16 cellular contexts compared by ENCODE assay signal in the genomic region with DNA sequence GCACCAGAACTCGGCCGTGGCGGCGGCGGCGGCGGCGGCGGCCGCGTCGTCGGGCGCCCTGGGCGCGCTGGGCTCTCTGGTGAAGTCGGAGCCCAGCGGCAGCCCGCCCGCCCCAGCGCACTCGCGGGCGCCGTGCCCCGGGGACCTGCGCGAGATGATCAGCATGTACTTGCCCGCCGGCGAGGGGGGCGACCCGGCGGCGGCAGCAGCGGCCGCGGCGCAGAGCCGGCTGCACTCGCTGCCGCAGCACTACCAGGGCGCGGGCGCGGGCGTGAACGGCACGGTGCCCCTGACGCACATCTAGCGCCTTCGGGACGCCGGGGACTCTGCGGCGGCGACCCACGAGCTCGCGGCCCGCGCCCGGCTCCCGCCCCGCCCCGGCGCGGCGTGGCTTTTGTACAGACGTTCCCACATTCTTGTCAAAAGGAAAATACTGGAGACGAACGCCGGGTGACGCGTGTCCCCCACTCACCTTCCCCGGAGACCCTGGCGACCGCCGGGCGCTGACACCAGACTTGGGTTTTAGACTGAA. TPM values are rescaled to one million over a fixed set of nuclear protein-coding genes. Genes with fewer than 3 reads are reported as not detected.
A peak's percentile ranks its signal among the peaks of the same experiment; 100 is the strongest.
DNase-seq lines count a peak whose midpoint lies in the region; ATAC-seq and TF ChIP-seq lines count a peak whose summit lies in the region.
"Had no signal": no experiment of that assay in that cellular context is flagged by ENCODE, and none has a peak within 500 bp of the region (broad histone marks: within the 10 kb centered on the region; RNA-seq: fewer than 3 reads in every experiment).

No MANE protein-coding gene starts in this region.

- H3K27me3 ChIP-seq in SJCRH30, result no peaks in the 10 kb centered on the region

- H3K4me3 ChIP-seq in SJCRH30, result no peak overlapping the region
- H3K4me3 ChIP-seq: HAP-1 had no signal

- no peaks in the 10 kb centered on the region for H3K4me1 Mint-ChIP-seq in activated naive CD4-positive, alpha-beta T cell treated with anti-CD3 and anti-CD28 coated beads, Interleukin-2, amount 10 ng/mL, durations not matched to agents 7 days and 5 days
- H3K4me1 Mint-ChIP-seq in WTC11 (peaks cover 43% of the 10 kb centered on the region), glutamatergic neuron (ENCODE audit: low read depth, unreplicated experiment) (peaks cover 10% of the 10 kb centered on the region)
- H3K4me1 Mint-ChIP-seq in stimulated activated naive B cell treated with anti-CD40 and anti-IgM and Interleukin-4, amounts not matched to agents 10 μg/mL and 1 μg/mL and 100 μg/mL, for 72 hours, result peaks cover 2 to 6% of the 10 kb centered on the region in 2 donors

- peak overlapping the region; percentile 28 for H3K4me3 Mint-ChIP-seq in activated naive CD4-positive, alpha-beta T cell treated with anti-CD3 and anti-CD28 coated beads, Interleukin-2, amount 10 ng/mL, durations not matched to agents 7 days and 5 days
- H3K4me3 Mint-ChIP-seq in WTC11 (peak overlapping the region; percentile 57), glutamatergic neuron (ENCODE audit: unreplicated experiment) (peak overlapping the region; percentile 63)
- peak overlapping the region in 1 of 2 donors; percentile 70 for H3K4me3 Mint-ChIP-seq in stimulated activated naive B cell treated with anti-CD40 and anti-IgM and Interleukin-4, amounts not matched to agents 10 μg/mL and 1 μg/mL and 100 μg/mL, for 72 hours

- POLR2A ChIA-PET in WTC11 (lab: Charles Lee), result no interaction called here

- H3K4me1 ChIP-seq in SJCRH30, result no peaks in the 10 kb centered on the region
- H3K4me1 ChIP-seq: foreskin keratinocyte, HAP-1 had no signal

- TF ChIP-seq CTCF in WTC11 (IDR thresholded peaks at IDR 0.05) (no peak), glutamatergic neuron (IDR thresholded peaks at IDR 0.05; ENCODE audit: partially characterized antibody, unreplicated experiment) (no peak)

- no peak for ATAC-seq in WTC11
- ATAC-seq in stimulated activated naive B cell treated with anti-CD40 and anti-IgM and Interleukin-4, amounts not matched to agents 10 μg/mL and 1 μg/mL and 100 μg/mL, for 72 hours (replicated peaks), result no peak
- ATAC-seq: foreskin keratinocyte had no signal

- H3K27ac ChIP-seq in SJCRH30, result no peak overlapping the region
- H3K27ac ChIP-seq: foreskin keratinocyte, HL-60, sigmoid colon had no signal

- CTCF ChIA-PET in activated naive CD4-positive, alpha-beta T cell treated with anti-CD3 and anti-CD28 coated beads, Interleukin-2, amount 10 ng/mL, durations not matched to agents 7 days and 5 days (lab: Charles Lee), result no interaction called here
- CTCF ChIA-PET in WTC11 (lab: Charles Lee), result no interaction called here

- DNase-seq in activated naive CD4-positive, alpha-beta T cell treated with anti-CD3 and anti-CD28 coated beads, Interleukin-2, amount 10 ng/mL, durations not matched to agents 7 days and 5 days, result no peak
- DNase-seq in activated naive CD4-positive, alpha-beta T cell treated with anti-CD3 and anti-CD28 coated beads, Interleukin-2, amount 50 U/mL, for 16 hours, result no peak
- DNase-seq in WTC11 (ENCODE audit: low spot score) (no peak), glutamatergic neuron (peak; percentile 43), ureter (ENCODE audit: low spot score) (no peak), SJCRH30 (no peak), OCI-M2 (lab: John Stamatoyannopoulos, UW; ENCODE audit: unreplicated experiment) (no peak)
- no peak for DNase-seq in stimulated activated naive B cell treated with anti-CD40 and anti-IgM and Interleukin-4, amounts not matched to agents 10 μg/mL and 1 μg/mL and 100 μg/mL, for 72 hours
- DNase-seq: amygdala; effector CD4-positive, alpha-beta T cell; foreskin keratinocyte; GDM1; NCI-H2081 treated with DMSO at 0.1 percent for 48 hours; sigmoid colon had no signal

- H3K9me3 ChIP-seq in SJCRH30 (replicated peaks), result no peaks in the 10 kb centered on the region
- H3K9me3 ChIP-seq: HAP-1, sigmoid colon had no signal

- peak overlapping the region; percentile 83 for H3K27ac Mint-ChIP-seq in activated naive CD4-positive, alpha-beta T cell treated with anti-CD3 and anti-CD28 coated beads, Interleukin-2, amount 10 ng/mL, durations not matched to agents 7 days and 5 days
- H3K27ac Mint-ChIP-seq in WTC11 (no peak overlapping the region), glutamatergic neuron (ENCODE audit: unreplicated experiment) (no peak overlapping the region)
- peak overlapping the region; percentile 88 for H3K27ac Mint-ChIP-seq in stimulated activated naive B cell treated with anti-CD40 and anti-IgM and Interleukin-4, amounts not matched to agents 10 μg/mL and 1 μg/mL and 100 μg/mL, for 72 hours

- peaks cover 11% of the 10 kb centered on the region for H3K36me3 Mint-ChIP-seq in activated naive CD4-positive, alpha-beta T cell treated with anti-CD3 and anti-CD28 coated beads, Interleukin-2, amount 10 ng/mL, durations not matched to agents 7 days and 5 days
- no peaks in the 10 kb centered on the region for H3K36me3 Mint-ChIP-seq in WTC11
- no peaks in the 10 kb centered on the region for H3K36me3 Mint-ChIP-seq in glutamatergic neuron (ENCODE audit: unreplicated experiment)
- H3K36me3 Mint-ChIP-seq in stimulated activated naive B cell treated with anti-CD40 and anti-IgM and Interleukin-4, amounts not matched to agents 10 μg/mL and 1 μg/mL and 100 μg/mL, for 72 hours, result peaks cover 3 to 4% of the 10 kb centered on the region in 2 donors

- H3K27me3 Mint-ChIP-seq in activated naive CD4-positive, alpha-beta T cell treated with anti-CD3 and anti-CD28 coated beads, Interleukin-2, amount 10 ng/mL, durations not matched to agents 7 days and 5 days, result peaks cover 89% of the 10 kb centered on the region
- H3K27me3 Mint-ChIP-seq in WTC11 (ENCODE audit: low read depth) (peaks cover 72% of the 10 kb centered on the region), glutamatergic neuron (ENCODE audit: unreplicated experiment) (peaks cover 33% of the 10 kb centered on the region)
- H3K27me3 Mint-ChIP-seq in stimulated activated naive B cell treated with anti-CD40 and anti-IgM and Interleukin-4, amounts not matched to agents 10 μg/mL and 1 μg/mL and 100 μg/mL, for 72 hours, result peaks cover 55 to 58% of the 10 kb centered on the region in 2 donors

- peaks cover 11% of the 10 kb centered on the region for H3K9me3 Mint-ChIP-seq in activated naive CD4-positive, alpha-beta T cell treated with anti-CD3 and anti-CD28 coated beads, Interleukin-2, amount 10 ng/mL, durations not matched to agents 7 days and 5 days
- H3K9me3 Mint-ChIP-seq in WTC11 (no peaks in the 10 kb centered on the region), glutamatergic neuron (ENCODE audit: unreplicated experiment) (peaks cover 15% of the 10 kb centered on the region)
- H3K9me3 Mint-ChIP-seq in stimulated activated naive B cell treated with anti-CD40 and anti-IgM and Interleukin-4, amounts not matched to agents 10 μg/mL and 1 μg/mL and 100 μg/mL, for 72 hours, result no peaks in the 10 kb centered on the region

- H3K36me3 ChIP-seq in SJCRH30, result no peaks in the 10 kb centered on the region
- H3K36me3 ChIP-seq: HAP-1, sigmoid colon had no signal

TF ChIP-seq in WTC11, 78 proteins besides CTCF, POLR2A, EP300 and RAD21:
- no peak for TF ChIP-seq E2F5 (CRISPR knock-in tag; IDR thresholded peaks at IDR 0.05)
- TF ChIP-seq, protein P1, sequence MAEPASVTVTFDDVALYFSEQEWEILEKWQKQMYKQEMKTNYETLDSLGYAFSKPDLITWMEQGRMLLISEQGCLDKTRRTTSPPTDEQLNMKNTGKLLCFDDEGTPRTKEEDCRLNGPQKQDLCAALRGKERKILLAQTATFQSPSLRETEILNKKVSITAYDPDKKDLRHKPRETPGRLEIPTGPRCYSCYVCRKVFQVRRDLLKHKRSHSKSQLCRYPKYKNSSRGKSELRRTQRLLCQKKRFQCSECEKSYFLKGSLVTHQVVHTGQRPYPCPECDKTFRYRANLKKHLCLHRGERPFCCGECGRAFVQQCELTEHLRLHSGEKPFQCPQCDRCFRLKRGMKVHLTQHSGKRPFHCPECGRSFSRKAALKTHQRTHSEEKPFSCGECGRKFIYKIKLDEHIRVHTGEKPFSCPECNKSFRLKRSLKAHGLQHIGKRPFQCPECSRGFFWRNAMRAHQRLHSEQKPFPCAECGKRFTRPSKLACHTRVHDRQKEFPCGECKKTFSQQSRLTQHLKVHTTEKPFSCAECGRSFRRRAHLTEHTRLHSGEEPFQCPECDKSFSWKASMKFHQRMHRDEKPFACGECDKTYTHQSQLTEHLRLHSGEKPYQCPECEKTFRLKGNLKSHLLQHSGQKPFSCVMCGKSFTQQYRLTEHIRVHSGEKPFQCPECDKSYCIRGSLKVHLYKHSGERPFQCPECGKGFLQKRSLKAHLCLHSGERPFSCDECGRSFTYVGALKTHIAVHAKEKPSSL (CRISPR knock-in tag; conservative IDR thresholded peaks at IDR 0.05), result no peak
- no peak for TF ChIP-seq USF1 (CRISPR knock-in tag; IDR thresholded peaks at IDR 0.05)

RNA-seq across cellular contexts. Expression of gene SOX1, which starts 1.6 kb away (rescaled TPM):
- 0.15 to 0.25 TPM (median 0.18 TPM) in 3 replicates for total RNA-seq in WTC11 (2021)
- total RNA-seq in glutamatergic neuron (ENCODE audit: unreplicated experiment), result 0.76 TPM
- not detected for total RNA-seq in ureter
- not detected in 2 replicates for total RNA-seq in SJCRH30 (2014; rRNA removed; shearing (Covaris generic))
- total RNA-seq: foreskin keratinocyte had no signal

Comparison
In these comparisons a context has a peak if more than half of its experiments do, and no peak if none do; other contexts are left out.
1. H3K27ac Mint-ChIP-seq: peak in activated naive CD4-positive, alpha-beta T cell treated with anti-CD3 and anti-CD28 coated beads, Interleukin-2, amount 10 ng/mL, durations not matched to agents 7 days and 5 days (single experiment) and stimulated activated naive B cell treated with anti-CD40 and anti-IgM and Interleukin-4, amounts not matched to agents 10 μg/mL and 1 μg/mL and 100 μg/mL, for 72 hours (single experiment); none in WTC11 (single experiment) and glutamatergic neuron (single experiment).